In the genomic region with DNA sequence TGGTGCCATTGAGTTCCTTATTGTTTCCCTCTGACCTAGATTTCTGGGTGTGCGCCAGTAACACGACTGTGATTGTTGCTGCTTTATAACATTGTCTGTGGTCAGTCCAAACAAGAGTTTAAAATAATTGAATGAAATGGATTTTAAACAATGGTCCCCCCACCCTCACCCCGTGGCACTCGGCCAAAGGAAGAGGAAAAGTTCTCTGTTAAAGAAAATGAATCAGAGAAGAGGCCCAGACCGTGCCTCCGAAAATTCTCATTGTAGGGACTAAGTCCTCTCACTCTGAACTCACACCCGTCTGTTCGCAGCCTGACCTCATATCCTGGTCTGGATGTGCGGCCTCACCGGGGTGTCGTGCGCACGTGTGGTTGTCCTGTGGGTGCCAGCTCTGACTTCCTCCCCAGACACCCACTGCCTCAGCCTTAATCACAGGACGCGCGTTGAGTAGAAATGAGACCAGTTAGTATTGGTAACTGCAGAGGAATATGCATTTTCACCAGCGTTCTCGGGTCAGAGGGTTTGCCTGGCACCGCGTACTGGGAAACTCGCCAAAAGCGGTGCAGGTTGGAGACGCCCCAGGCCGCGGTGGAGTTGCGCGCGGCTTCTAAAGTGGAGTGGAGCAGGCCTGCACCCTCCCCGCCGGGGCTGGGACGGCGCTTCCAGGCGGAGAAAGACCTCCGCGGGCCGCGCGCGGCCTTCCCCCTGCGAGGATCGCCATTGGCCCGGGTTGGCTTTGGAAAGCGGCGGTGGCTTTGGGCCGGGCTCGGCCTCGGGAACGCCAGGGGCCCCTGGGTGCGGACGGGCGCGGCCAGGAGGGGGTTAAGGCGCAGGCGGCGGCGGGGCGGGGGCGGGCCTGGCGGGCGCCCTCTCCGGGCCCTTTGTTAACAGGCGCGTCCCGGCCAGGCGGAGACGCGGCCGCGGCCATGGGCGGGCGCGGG, we compare ENCODE assay signal across 8 cellular contexts. TPM values are rescaled to one million over a fixed set of nuclear protein-coding genes. Genes with fewer than 3 reads are reported as not detected.
DNase-seq lines count a peak whose midpoint lies in the region; ATAC-seq, FAIRE-seq and TF ChIP-seq lines count a peak whose summit lies in the region.

ABL1 (plus strand) TSS at position 884 of the 941 bp plus-strand sequence. CDS start 193 bp downstream, outside the sequence.

- peaks cover 80% of the 10 kb centered on the region for H3K4me1 Mint-ChIP-seq in brain

- peak within 1 kb of the TSS; percentile 97 to 100 (median 99) for H3K27ac Mint-ChIP-seq in brain

- peaks cover 3% of the 10 kb centered on the region for H3K36me3 Mint-ChIP-seq in brain

- H3K4me1 ChIP-seq in iPS-18a (ENCODE audit: control insufficient read depth, low read depth, low read length) = peaks cover 28% of the 10 kb centered on the region
- H3K4me1 ChIP-seq in small intestine (ENCODE audit: control insufficient read depth in 2 of 2, insufficient read depth in 1 of 2, low read depth in 1 of 2, low read length in 1 of 2) = peaks cover 13 to 14% of the 10 kb centered on the region in 2 donors

- FAIRE-seq in small intestine (lab: Jason Lieb, UNC) = no peak

- ATAC-seq in HG02678 (IDR thresholded peaks at IDR 0.05; ENCODE audit: unreplicated experiment) = peak; percentile 70

- H3K4me3 ChIP-seq in GM12865 (ENCODE audit: low read depth, low read length) = peak within 1 kb of the TSS; percentile 72
- peak within 1 kb of the TSS; percentile 86 for H3K4me3 ChIP-seq in iPS-18a (ENCODE audit: low read length)
- peak within 1 kb of the TSS; percentile 72 to 79 for H3K4me3 ChIP-seq in small intestine (ENCODE audit: low read depth in 1 of 2, low read length in 2 of 2)

- TF ChIP-seq CTCF in GM12865 (IDR thresholded peaks at IDR 0.05; ENCODE audit: insufficient read depth, low read depth, low read length, missing control alignments) (no peak), brain (conservative IDR thresholded peaks at IDR 0.05) (no peak)

- peak within 1 kb of the TSS; percentile 29 for H3K27ac ChIP-seq in iPS-18a (ENCODE audit: low read length)
- H3K27ac ChIP-seq in small intestine (ENCODE audit: low read depth in 1 of 2, low read length in 1 of 2) = peak within 1 kb of the TSS; percentile 62 to 97

- H3K9me3 ChIP-seq in iPS-18a (ENCODE audit: control insufficient read depth, low read depth, low read length) (no peaks in the 10 kb centered on the region), small intestine (ENCODE audit: control insufficient read depth, low read depth) (no peaks in the 10 kb centered on the region)

- H3K9me3 Mint-ChIP-seq in brain = no peaks in the 10 kb centered on the region

- H3K27me3 ChIP-seq in iPS-18a (ENCODE audit: control insufficient read depth, insufficient read depth, low read length) (no peaks in the 10 kb centered on the region), small intestine (ENCODE audit: control insufficient read depth in 2 of 2, insufficient read depth in 2 of 2, low read length in 2 of 2) (no peaks in the 10 kb centered on the region)

- peak within 1 kb of the TSS; percentile 90 to 99 (median 98) for H3K4me3 Mint-ChIP-seq in brain

- peak within 1 kb of the TSS; percentile 89 for H3K9ac ChIP-seq in iPS-18a (ENCODE audit: low read length)

- H3K36me3 ChIP-seq in iPS-18a (ENCODE audit: control insufficient read depth, low read depth, low read length) = no peaks in the 10 kb centered on the region
- no peaks in the 10 kb centered on the region for H3K36me3 ChIP-seq in small intestine (ENCODE audit: control insufficient read depth in 2 of 2, insufficient read depth in 2 of 2, low read length in 2 of 2)

- 1% methylated on average over 53 to 72 of the region's 72 CpGs for WGBS in small intestine, 3 donors

- peaks cover 3% of the 10 kb centered on the region for H3K27me3 Mint-ChIP-seq in brain

- DNase-seq in GM12865 (ENCODE audit: low read depth) = peak; percentile 92
- DNase-seq in NCI-H1930 (lab: John Stamatoyannopoulos, UW) = peak; percentile 40 to 71
- peak; percentile 80 for DNase-seq in UCSD-AML1 (lab: John Stamatoyannopoulos, UW; ENCODE audit: unreplicated experiment)
- DNase-seq in small intestine = peak; percentile 80
- no peak for DNase-seq in cortex of kidney (lab: John Stamatoyannopoulos, UW)

RNA-seq across cellular contexts. Expression of gene ABL1, which starts in this region (rescaled TPM):
- 89.7 TPM for polyA plus RNA-seq in brain (ENCODE audit: insufficient read depth, low read depth, low replicate concordance)
- polyA plus RNA-seq in small intestine = 10 to 100 TPM in 2 of 3 donors, 1 to 10 TPM in 1; 8.7 to 42.1 (median 14.1) TPM
